Comparison of ENCODE assay signal across 27 cellular contexts in the genomic region with DNA sequence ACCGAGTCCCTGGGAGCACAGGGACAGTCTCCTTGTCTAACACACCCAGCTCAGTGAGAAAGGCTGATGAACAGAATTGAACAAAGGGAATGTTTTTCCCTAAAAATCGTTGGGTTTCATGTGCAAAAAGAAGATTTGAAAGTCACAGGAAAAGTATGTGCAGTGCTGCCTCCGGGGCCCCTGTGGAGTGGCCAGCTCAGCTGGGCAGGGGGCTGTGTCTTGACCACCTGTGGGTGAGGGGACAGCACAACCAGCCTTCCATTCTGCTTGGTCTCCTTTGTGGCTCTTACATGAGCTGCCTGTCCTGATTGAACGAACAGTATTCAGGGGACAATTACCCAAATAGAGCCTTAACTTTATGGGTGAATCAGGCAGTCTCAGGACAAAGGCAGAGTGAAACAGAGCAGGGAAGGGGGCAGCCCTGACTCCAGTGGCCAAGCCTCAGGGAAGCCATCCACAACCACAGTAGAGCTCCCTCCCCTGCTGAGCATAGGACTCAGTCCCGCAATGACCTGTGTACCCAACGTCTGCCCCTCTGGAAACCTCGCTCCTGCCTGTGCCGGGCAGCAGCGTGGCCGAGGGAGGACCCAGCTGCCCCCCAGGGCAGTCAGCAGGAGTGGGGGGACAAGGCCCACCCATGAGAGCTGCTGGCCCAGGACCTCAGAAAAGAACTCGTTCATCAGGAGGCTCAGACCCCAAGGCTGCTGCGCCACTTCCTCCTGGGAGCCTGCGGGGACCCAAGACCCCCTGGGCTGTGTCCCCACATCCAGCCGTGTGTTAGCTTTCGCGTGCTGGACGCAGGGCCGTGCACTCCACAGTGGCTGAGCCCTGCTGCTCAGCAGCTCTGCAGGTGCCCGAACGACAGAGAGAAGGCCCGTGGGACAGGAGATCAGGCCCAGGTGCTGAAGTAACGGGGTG. TPM values are rescaled to one million over a fixed set of nuclear protein-coding genes. Genes with fewer than 3 reads are reported as not detected.
DNase-seq lines count a peak whose midpoint lies in the region; ATAC-seq, FAIRE-seq and TF ChIP-seq lines count a peak whose summit lies in the region.
"Had no signal": no experiment of that assay in that cellular context is flagged by ENCODE, and none has a peak within 500 bp of the region (broad histone marks: within the 10 kb centered on the region; RNA-seq: fewer than 3 reads in every experiment).

No MANE protein-coding gene starts in this region.

- H3K36me3 Mint-ChIP-seq in GM23338 (ENCODE audit: low read depth) (no peaks in the 10 kb centered on the region), astrocyte (ENCODE audit: low read depth, unreplicated experiment) (no peaks in the 10 kb centered on the region), immature natural killer cell (peaks cover 6 to 21% (median 13%) of the 10 kb centered on the region in 3 donors), progenitor cell of endocrine pancreas (ENCODE audit: insufficient read depth) (no peaks in the 10 kb centered on the region)
- H3K36me3 Mint-ChIP-seq: activated naive CD4-positive, alpha-beta T cell treated with anti-CD3 and anti-CD28 coated beads, Interleukin-2, amount 10 ng/mL, durations not matched to agents 7 days and 5 days had no signal

- ATAC-seq in GM23338 (peak; percentile 47; the same call in 2 of the 3 replicates), GM18519 (IDR thresholded peaks at IDR 0.05; ENCODE audit: low FRiP score, unreplicated experiment) (no peak)
- ATAC-seq: activated CD8-positive, alpha-beta memory T cell treated with anti-CD3 and anti-CD28 coated beads, Interleukin-2, amount 10 ng/mL, durations not matched to agents 7 days and 5 days; activated T-cell treated with anti-CD3 and anti-CD28 coated beads, Interleukin-2, amount 50 U/mL, for 72 hours; CD8-positive, alpha-beta T cell; left lung; naive thymus-derived CD8-positive, alpha-beta T cell; sciatic nerve had no signal

- no peaks in the 10 kb centered on the region for H3K9me2 ChIP-seq in GM23338 (ENCODE audit: insufficient read depth)
- no peaks in the 10 kb centered on the region for H3K9me2 ChIP-seq in OCI-LY7 (ENCODE audit: insufficient read depth, low read length)

- no TSS peak for BruUV-seq in OCI-LY7 (replicated peaks; lab: Mats Ljungman, UMichigan)

- H3K4me2 ChIP-seq in GM23338 = no peak overlapping the region
- H3K4me2 ChIP-seq in astrocyte (ENCODE audit: low read length) = no peak overlapping the region
- no peak overlapping the region for H3K4me2 ChIP-seq in OCI-LY7 (ENCODE audit: low read length)

- H3K79me2 ChIP-seq in GM23338 (replicated peaks; ENCODE audit: insufficient read depth) (no peaks in the 10 kb centered on the region), astrocyte (ENCODE audit: insufficient read depth, low read length) (no peaks in the 10 kb centered on the region), OCI-LY7 (ENCODE audit: insufficient read depth, low read depth, low read length) (no peaks in the 10 kb centered on the region)
- H3K79me2 ChIP-seq: parathyroid adenoma had no signal

- H3K27me3 Mint-ChIP-seq in GM23338 (ENCODE audit: insufficient read depth, low read depth, poor library complexity) = peaks cover 6% of the 10 kb centered on the region
- peaks cover 10% of the 10 kb centered on the region for H3K27me3 Mint-ChIP-seq in astrocyte (ENCODE audit: low read depth, unreplicated experiment)
- peaks cover 7 to 17% (median 14%) of the 10 kb centered on the region in 3 donors for H3K27me3 Mint-ChIP-seq in immature natural killer cell (ENCODE audit: low read depth in 3 of 3)
- H3K27me3 Mint-ChIP-seq in progenitor cell of endocrine pancreas = no peaks in the 10 kb centered on the region
- H3K27me3 Mint-ChIP-seq: activated CD8-positive, alpha-beta memory T cell treated with anti-CD3 and anti-CD28 coated beads, Interleukin-2, amount 10 ng/mL, durations not matched to agents 7 days and 5 days; activated naive CD4-positive, alpha-beta T cell treated with anti-CD3 and anti-CD28 coated beads, Interleukin-2, amount 10 ng/mL, durations not matched to agents 7 days and 5 days had no signal

- H3K9me3 Mint-ChIP-seq in GM23338 (no peaks in the 10 kb centered on the region), astrocyte (ENCODE audit: unreplicated experiment) (peaks cover 10% of the 10 kb centered on the region), immature natural killer cell (peaks cover 0 to 2% (median 0%) of the 10 kb centered on the region in 6 donors), progenitor cell of endocrine pancreas (ENCODE audit: low read depth) (peaks cover 4% of the 10 kb centered on the region)
- H3K9me3 Mint-ChIP-seq: activated naive CD4-positive, alpha-beta T cell treated with anti-CD3 and anti-CD28 coated beads, Interleukin-2, amount 10 ng/mL, durations not matched to agents 7 days and 5 days had no signal

- FAIRE-seq in astrocyte (lab: Jason Lieb, UNC) = no peak

- H3K9me3 ChIP-seq in astrocyte (ENCODE audit: insufficient read depth, low read depth, low read length) (peaks cover 5% of the 10 kb centered on the region), OCI-LY7 (ENCODE audit: low read length) (no peaks in the 10 kb centered on the region)

- H3K27me3 ChIP-seq in GM23338 (ENCODE audit: insufficient read depth) (no peaks in the 10 kb centered on the region), astrocyte (ENCODE audit: insufficient read depth, low read length) (no peaks in the 10 kb centered on the region)
- H3K27me3 ChIP-seq: dorsolateral prefrontal cortex, left lung, stomach, tibial artery had no signal

- H3K9ac ChIP-seq in astrocyte (ENCODE audit: low read length) = no peak overlapping the region
- H3K9ac ChIP-seq: GM23248, parathyroid adenoma had no signal

- H2AFZ ChIP-seq in GM23338 = no peak overlapping the region
- H2AFZ ChIP-seq in astrocyte (ENCODE audit: low read depth, low read length) = peak overlapping the region; percentile 9
- no peak overlapping the region for H2AFZ ChIP-seq in OCI-LY7 (ENCODE audit: low read length)
- H2AFZ ChIP-seq: GM23248, parathyroid adenoma had no signal

- H3K4me3 Mint-ChIP-seq in GM23338 = no peak overlapping the region
- no peak overlapping the region for H3K4me3 Mint-ChIP-seq in astrocyte (ENCODE audit: unreplicated experiment)
- peak overlapping the region; percentile 25 to 81 (median 77) for H3K4me3 Mint-ChIP-seq in immature natural killer cell
- H3K4me3 Mint-ChIP-seq in progenitor cell of endocrine pancreas (ENCODE audit: low read depth) = no peak overlapping the region
- H3K4me3 Mint-ChIP-seq: activated CD8-positive, alpha-beta memory T cell treated with anti-CD3 and anti-CD28 coated beads, Interleukin-2, amount 10 ng/mL, durations not matched to agents 7 days and 5 days; activated naive CD4-positive, alpha-beta T cell treated with anti-CD3 and anti-CD28 coated beads, Interleukin-2, amount 10 ng/mL, durations not matched to agents 7 days and 5 days; activated T-cell treated with anti-CD3 and anti-CD28 coated beads, Interleukin-2, amount 50 U/mL, for 72 hours; naive thymus-derived CD8-positive, alpha-beta T cell; T-helper 1 cell treated with Interleukin-12 subunit alpha and Interleukin-12 subunit beta and Interleukin-4 antibody, amounts not matched to agents 30 μg/mL and 1 μg/mL, for 36 hours had no signal

- no peak for DNase-seq in GM23338 (ENCODE audit: low spot score)
- DNase-seq in astrocyte (ENCODE audit: low read depth) = no peak
- no peak for DNase-seq in immature natural killer cell
- peak; percentile 6 for DNase-seq in progenitor cell of endocrine pancreas (ENCODE audit: low spot score, unreplicated experiment)
- DNase-seq in stimulated activated naive CD4-positive, alpha-beta T cell (lab: John Stamatoyannopoulos, UW) = no peak
- DNase-seq in glomerular visceral epithelial cell (ENCODE audit: extremely low spot score) = no peak
- no peak for DNase-seq in OCI-LY7 (ENCODE audit: low spot score)
- DNase-seq: activated CD4-positive, alpha-beta T cell treated with anti-CD3 and anti-CD28 coated beads for 48 hours; activated naive CD4-positive, alpha-beta T cell treated with anti-CD3 and anti-CD28 coated beads, Interleukin-2, amount 10 ng/mL, durations not matched to agents 7 days and 5 days; activated T-cell treated with anti-CD3 and anti-CD28 coated beads, Interleukin-2, amount 50 U/mL, for 72 hours; central memory CD4-positive, alpha-beta T cell; DMS 273 treated with DMSO at 0.1 percent for 48 hours; GM23248; left lung; midbrain; naive thymus-derived CD8-positive, alpha-beta T cell; NCI-H187 treated with DMSO at 0.1 percent for 48 hours; NCI-H526 treated with DMSO at 0.1 percent for 48 hours had no signal

- H3K4me1 ChIP-seq in GM23338 (ENCODE audit: insufficient read depth) = peaks cover 5% of the 10 kb centered on the region; the same call in 1 of the 2 replicates
- no peaks in the 10 kb centered on the region for H3K4me1 ChIP-seq in astrocyte (ENCODE audit: insufficient read depth, low read length)
- H3K4me1 ChIP-seq in OCI-LY7 (ENCODE audit: insufficient read depth, low read length, poor library complexity, severe bottlenecking) = no peaks in the 10 kb centered on the region
- H3K4me1 ChIP-seq: left lung, parathyroid adenoma, stomach, tibial artery had no signal

- H3F3A ChIP-seq in GM23338 (replicated peaks; ENCODE audit: low read depth) = no peaks in the 10 kb centered on the region

- intact Hi-C loops in OCI-LY7 (cut with micrococcal nuclease; ENCODE audit: unreplicated experiment) = no loop called here

- no peak overlapping the region for H3K27ac Mint-ChIP-seq in GM23338
- H3K27ac Mint-ChIP-seq in astrocyte (ENCODE audit: unreplicated experiment) = no peak overlapping the region
- H3K27ac Mint-ChIP-seq in immature natural killer cell = peak overlapping the region in 5 of 6 donors; percentile 17 to 84 (median 80)
- no peak overlapping the region for H3K27ac Mint-ChIP-seq in progenitor cell of endocrine pancreas
- H3K27ac Mint-ChIP-seq: activated CD8-positive, alpha-beta memory T cell treated with anti-CD3 and anti-CD28 coated beads, Interleukin-2, amount 10 ng/mL, durations not matched to agents 7 days and 5 days; activated T-cell treated with anti-CD3 and anti-CD28 coated beads, Interleukin-2, amount 50 U/mL, for 72 hours had no signal

- TF ChIP-seq CTCF in GM23338 (conservative IDR thresholded peaks at IDR 0.05; ENCODE audit: low read depth in 2 of 2) (no peak), astrocyte (IDR thresholded peaks at IDR 0.05; ENCODE audit: insufficient read depth, low read depth, low read length) (no peak), progenitor cell of endocrine pancreas (IDR thresholded peaks at IDR 0.05; ENCODE audit: unreplicated experiment) (no peak), OCI-LY7 (conservative IDR thresholded peaks at IDR 0.05; ENCODE audit: low read length) (no peak)

- H3K4me3 ChIP-seq in GM23338 = no peak overlapping the region
- no peak overlapping the region for H3K4me3 ChIP-seq in astrocyte (ENCODE audit: insufficient read depth, low read depth, low read length)
- H3K4me3 ChIP-seq in OCI-LY7 (ENCODE audit: low read depth, low read length, poor library complexity, severe bottlenecking) = no peak overlapping the region
- H3K4me3 ChIP-seq: dorsolateral prefrontal cortex, GM23248, left lung, stomach, tibial artery had no signal

- H3K36me3 ChIP-seq in GM23338 (ENCODE audit: insufficient read depth) = no peaks in the 10 kb centered on the region
- no peaks in the 10 kb centered on the region for H3K36me3 ChIP-seq in astrocyte (ENCODE audit: insufficient read depth, low read length)
- no peaks in the 10 kb centered on the region for H3K36me3 ChIP-seq in OCI-LY7 (ENCODE audit: insufficient read depth, low read length)
- H3K36me3 ChIP-seq: left lung, stomach had no signal

- H3K4me1 Mint-ChIP-seq in GM23338 (peaks cover 6% of the 10 kb centered on the region), astrocyte (ENCODE audit: low read depth, unreplicated experiment) (peaks cover 2% of the 10 kb centered on the region), immature natural killer cell (peaks cover 31 to 36% of the 10 kb centered on the region in 2 donors), progenitor cell of endocrine pancreas (ENCODE audit: low read depth) (no peaks in the 10 kb centered on the region)
- H3K4me1 Mint-ChIP-seq: activated naive CD4-positive, alpha-beta T cell treated with anti-CD3 and anti-CD28 coated beads, Interleukin-2, amount 10 ng/mL, durations not matched to agents 7 days and 5 days had no signal

- H4K20me1 ChIP-seq in GM23338 (replicated peaks; ENCODE audit: insufficient read depth) = no peaks in the 10 kb centered on the region
- H4K20me1 ChIP-seq in astrocyte (ENCODE audit: insufficient read depth, low read length) = no peaks in the 10 kb centered on the region
- H4K20me1 ChIP-seq in OCI-LY7 (ENCODE audit: insufficient read depth, low read length) = no peaks in the 10 kb centered on the region

- POLR2A ChIA-PET in OCI-LY7 (lab: Charles Lee) = no interaction called here

- H3K27ac ChIP-seq in GM23338 (ENCODE audit: low read depth) (no peak overlapping the region), astrocyte (ENCODE audit: low read depth, low read length) (no peak overlapping the region), OCI-LY7 (ENCODE audit: low read depth, low read length, poor library complexity, severe bottlenecking) (no peak overlapping the region)
- H3K27ac ChIP-seq: GM23248, left lung, parathyroid adenoma, stomach, tibial artery had no signal

- CTCF ChIA-PET in OCI-LY7 (lab: Charles Lee; ENCODE audit: unreplicated experiment) = no interaction called here

RNA-seq across cellular contexts. Expression of a gene that starts 59.6 kb away (rescaled TPM):
- 19.9 and 26.4 TPM in 2 replicates for total RNA-seq in GM23338 (2014; rRNA removed; shearing (Covaris generic))
- polyA plus RNA-seq in GM23338 (2016; fragmentation: Nextera tagmentation; extraction: Ambion mirVana) (6.9 and 11.5 TPM in 2 replicates), immature natural killer cell (10 to 100 TPM; 55.0 to 56.1 (median 55.0) TPM)
- total RNA-seq in astrocyte (92.0 and 92.3 TPM in 2 replicates), progenitor cell of endocrine pancreas (103 and 121 TPM in 2 replicates), OCI-LY7 (2022) (10.4 and 11.6 TPM in 2 replicates)
- 2.4 and 3.0 TPM in 2 replicates for total RNA-seq in OCI-LY7 (2014; rRNA removed; shearing (Covaris generic))

Comparison
In these comparisons a context has a peak if more than half of its experiments do, and no peak if none do; other contexts are left out.
1. H3K27ac Mint-ChIP-seq: peak in immature natural killer cell (5 of 6); none in GM23338 (single experiment), astrocyte (single experiment) and progenitor cell of endocrine pancreas (single experiment).
2. H3K4me3 Mint-ChIP-seq: peak in immature natural killer cell (5 of 5); none in GM23338 (single experiment), astrocyte (single experiment) and progenitor cell of endocrine pancreas (single experiment).